12 cellular contexts compared by ENCODE assay signal in genomic region chr1:90475623-90476022, GRCh38.
DNase-seq lines count a peak whose midpoint lies in the region; ATAC-seq and TF ChIP-seq lines count a peak whose summit lies in the region.
"Had no signal": no experiment of that assay in that cellular context is flagged by ENCODE, and none has a peak within 500 bp of the region (broad histone marks: within the 10 kb centered on the region; RNA-seq: fewer than 3 reads in every experiment).

No MANE protein-coding gene starts in this region.

- no peak overlapping the region for H3K4me2 ChIP-seq in HCT116 (ENCODE audit: low read length)

- H3K4me1 ChIP-seq in HCT116 (ENCODE audit: control insufficient read depth in 1 of 2, insufficient read depth in 2 of 2, low read length in 2 of 2) (no peaks in the 10 kb centered on the region), sigmoid colon (no peaks in the 10 kb centered on the region), tibial artery (no peaks in the 10 kb centered on the region)

- RAD21 ChIA-PET in HCT116 (lab: Charles Lee; ENCODE audit: low non-redundant PET in 1 of 2, low total read pairs in 2 of 2, uncharacterized antibody in 2 of 2, unreplicated experiment in 2 of 2), result interaction anchor here in 1 of 2 experiments (0.7 kb wide), 1 partner anchor 122 kb away, joined by 3 read pairs; no protein-coding TSS in a partner anchor

- POLR2A ChIA-PET in HCT116 (lab: Charles Lee), result interaction anchor here (0.7 kb wide), 1 partner anchor 24 kb away, joined by 3 read pairs; no protein-coding TSS in a partner anchor

- ATAC-seq in HCT116, result peak; percentile 38; the same call in 1 of the 2 replicates
- peak; percentile 33; the same call in 1 of the 3 replicates for ATAC-seq in SK-N-SH treated with all-trans-retinoic acid at 6 μM for 48 hours

- 25 to 47% methylated on average over 2 of the region's 2 CpGs for WGBS in sigmoid colon, 2 donors

- intact Hi-C loops in HCT116 (cut with micrococcal nuclease) (no loop called here), sigmoid colon (cut with DNase I) (no loop called here), tibial artery (cut with DNase I; ENCODE audit: low total_unique reads) (no loop called here)

- TF ChIP-seq POLR2A in HCT116 (IDR thresholded peaks at IDR 0.05; ENCODE audit: borderline replicate concordance, extremely low read depth, insufficient read depth, insufficient read length), result no peak
- TF ChIP-seq POLR2A in sigmoid colon (IDR thresholded peaks at IDR 0.05), result no peak

- H3K36me3 ChIP-seq in HCT116 (ENCODE audit: control insufficient read depth in 1 of 2, insufficient read depth in 2 of 2, low read length in 2 of 2), result no peaks in the 10 kb centered on the region
- no peaks in the 10 kb centered on the region for H3K36me3 ChIP-seq in sigmoid colon
- no peaks in the 10 kb centered on the region for H3K36me3 ChIP-seq in tibial artery

- no TSS peak for BruUV-seq in HCT116 (replicated peaks; lab: Mats Ljungman, UMichigan)

- DNase-seq in AG09309 (ENCODE audit: low read depth), result no peak
- DNase-seq in HCT116 (ENCODE audit: low read depth, low spot score), result peak; percentile 2
- DNase-seq in inferior parietal cortex (ENCODE audit: extremely low spot score), result peak; percentile 26
- no peak for DNase-seq in dermis blood vessel endothelial cell
- no peak for DNase-seq in mesenteric fat pad (ENCODE audit: low spot score)
- no peak for DNase-seq in sigmoid colon
- no peak for DNase-seq in tibial artery
- DNase-seq: activated effector memory CD4-positive, alpha-beta T cell treated with anti-CD3 and anti-CD28 coated beads, Interleukin-2, amount 50 U/mL, for 16 hours; CD4-positive, CD25-positive, alpha-beta regulatory T cell; MV-4-11 had no signal

- no peak for TF ChIP-seq EP300 in sigmoid colon (IDR thresholded peaks at IDR 0.05)

- H4K20me1 ChIP-seq in HCT116 (ENCODE audit: insufficient read depth), result peaks cover 5% of the 10 kb centered on the region; the same call in 1 of the 2 replicates

- H3K79me2 ChIP-seq in HCT116 (ENCODE audit: insufficient read depth, low read length), result no peaks in the 10 kb centered on the region

- TF ChIP-seq CTCF in AG09309 (IDR thresholded peaks at IDR 0.05; ENCODE audit: control insufficient read depth, insufficient read depth, low read depth, low read length, missing control alignments) (peak; percentile 20), HCT116 (IDR thresholded peaks at IDR 0.05 in 2 of 3, conservative IDR thresholded peaks at IDR 0.05 in 1 of 3; ENCODE audit: borderline replicate concordance in 1 of 3, insufficient read depth in 1 of 3, low read depth in 2 of 3, low read length in 2 of 3) (peak in 2 of 3 experiments; percentile 37 to 39; a peak in 2 of 6 replicates), sigmoid colon (IDR thresholded peaks at IDR 0.05) (no peak), tibial artery (IDR thresholded peaks at IDR 0.05) (no peak)

- no peak overlapping the region for H3K27ac ChIP-seq in HCT116 (ENCODE audit: low read depth, low read length)
- no peak overlapping the region for H3K27ac ChIP-seq in sigmoid colon
- H3K27ac ChIP-seq in tibial artery, result no peak overlapping the region
- H3K27ac ChIP-seq: RWPE1 had no signal

- H3K4me3 ChIP-seq in AG09309 (ENCODE audit: control insufficient read depth, low read depth, low read length) (no peak overlapping the region), HCT116 (replicated peaks in 1 of 2; ENCODE audit: low read depth in 1 of 2, low read length in 2 of 2) (no peak overlapping the region), sigmoid colon (no peak overlapping the region), tibial artery (no peak overlapping the region)

- H2AFZ ChIP-seq in HCT116 (ENCODE audit: low read depth, low read length, poor library complexity, severe bottlenecking), result no peak overlapping the region

- H3K9me3 ChIP-seq in HCT116 (ENCODE audit: control insufficient read depth in 1 of 2, insufficient read depth in 1 of 2, low read depth in 1 of 2, low read length in 2 of 2) (no peaks in the 10 kb centered on the region), sigmoid colon (no peaks in the 10 kb centered on the region), tibial artery (no peaks in the 10 kb centered on the region)

- peak; percentile 21; the same call in 1 of the 2 replicates for TF ChIP-seq RAD21 in HCT116 (IDR thresholded peaks at IDR 0.05; ENCODE audit: low read depth)

- H3K27me3 ChIP-seq in HCT116 (ENCODE audit: insufficient read depth, low read length), result peaks cover 26% of the 10 kb centered on the region
- no peaks in the 10 kb centered on the region for H3K27me3 ChIP-seq in sigmoid colon
- H3K27me3 ChIP-seq in tibial artery, result no peaks in the 10 kb centered on the region

- no peak overlapping the region for H3K9ac ChIP-seq in HCT116 (ENCODE audit: low read length)

- CTCF ChIA-PET in HCT116 (lab: Charles Lee), result interaction anchor here (0.6 to 2.0 kb wide), 6 partner anchors 10 to 690 kb away, joined by 3 to 8 read pairs (median 3); no protein-coding TSS in a partner anchor

- H3K9me2 ChIP-seq in HCT116 (ENCODE audit: insufficient read depth), result no peaks in the 10 kb centered on the region

TF ChIP-seq in HCT116, 20 proteins besides CTCF, POLR2A, EP300 and RAD21:
- TF ChIP-seq POLR2AphosphoS5 (IDR thresholded peaks at IDR 0.05; ENCODE audit: low read depth, low read length) (no peak), SP1 (IDR thresholded peaks at IDR 0.05; ENCODE audit: low read depth) (no peak), ZNF274 (IDR thresholded peaks at IDR 0.05; ENCODE audit: low read depth, low read length) (no peak), ZBTB33 (IDR thresholded peaks at IDR 0.05; ENCODE audit: extremely low read depth, insufficient replicate concordance, low read length) (no peak), SIN3A (IDR thresholded peaks at IDR 0.05; ENCODE audit: low read depth) (no peak), ELF1 (IDR thresholded peaks at IDR 0.05; ENCODE audit: borderline replicate concordance, low read depth) (no peak), ZFX (IDR thresholded peaks at IDR 0.05) (no peak), CBX3 (IDR thresholded peaks at IDR 0.05; ENCODE audit: low read depth) (no peak), TCF7L2 (IDR thresholded peaks at IDR 0.05; ENCODE audit: borderline replicate concordance, extremely low read depth, insufficient read depth, insufficient read length) (no peak)

TF ChIP-seq in SK-N-SH treated with all-trans-retinoic acid at 6 μM for 48 hours, 23 proteins besides CTCF, POLR2A, EP300 and RAD21 (continues in another document):
- TF ChIP-seq ZNF8 (CRISPR knock-in tag; IDR thresholded peaks at IDR 0.05), result no peak
- no peak for TF ChIP-seq ARNTL (CRISPR knock-in tag; IDR thresholded peaks at IDR 0.05; ENCODE audit: borderline replicate concordance, low read depth)
- TF ChIP-seq PATZ1 (CRISPR knock-in tag; IDR thresholded peaks at IDR 0.05; ENCODE audit: borderline replicate concordance), result no peak
- no peak for TF ChIP-seq ZNF565 (CRISPR knock-in tag; conservative IDR thresholded peaks at IDR 0.05; ENCODE audit: low read depth)
- no peak for TF ChIP-seq POU6F1 (CRISPR knock-in tag; IDR thresholded peaks at IDR 0.05; ENCODE audit: borderline replicate concordance, low read depth)
- TF ChIP-seq TCF4 (CRISPR knock-in tag; IDR thresholded peaks at IDR 0.05; ENCODE audit: borderline replicate concordance), result no peak
- no peak for TF ChIP-seq ZFP3 (CRISPR knock-in tag; IDR thresholded peaks at IDR 0.05)
- no peak for TF ChIP-seq ZFP30 (CRISPR knock-in tag; IDR thresholded peaks at IDR 0.05)
- TF ChIP-seq ESRRG (CRISPR knock-in tag; IDR thresholded peaks at IDR 0.05), result no peak
- TF ChIP-seq PPARA (CRISPR knock-in tag; IDR thresholded peaks at IDR 0.05; ENCODE audit: borderline replicate concordance), result no peak
- no peak for TF ChIP-seq BACH2 (CRISPR knock-in tag; IDR thresholded peaks at IDR 0.05; ENCODE audit: borderline replicate concordance)
- TF ChIP-seq CSRNP3 (CRISPR knock-in tag; IDR thresholded peaks at IDR 0.05), result no peak
- no peak for TF ChIP-seq ZNF70 (CRISPR knock-in tag; IDR thresholded peaks at IDR 0.05)

Comparison
In these comparisons a context has a peak if more than half of its experiments do, and no peak if none do; other contexts are left out.
1. DNase-seq: peak in HCT116 (single experiment) and inferior parietal cortex (single experiment); none in AG09309 (single experiment), dermis blood vessel endothelial cell (single experiment), mesenteric fat pad (single experiment), sigmoid colon (single experiment) and tibial artery (0 of 2).
2. CTCF ChIP-seq: peak in AG09309 (single experiment) and HCT116 (2 of 3); none in sigmoid colon (0 of 4) and tibial artery (0 of 2).